Comparison of ENCODE assay signal across 8 cellular contexts in the genomic region with DNA sequence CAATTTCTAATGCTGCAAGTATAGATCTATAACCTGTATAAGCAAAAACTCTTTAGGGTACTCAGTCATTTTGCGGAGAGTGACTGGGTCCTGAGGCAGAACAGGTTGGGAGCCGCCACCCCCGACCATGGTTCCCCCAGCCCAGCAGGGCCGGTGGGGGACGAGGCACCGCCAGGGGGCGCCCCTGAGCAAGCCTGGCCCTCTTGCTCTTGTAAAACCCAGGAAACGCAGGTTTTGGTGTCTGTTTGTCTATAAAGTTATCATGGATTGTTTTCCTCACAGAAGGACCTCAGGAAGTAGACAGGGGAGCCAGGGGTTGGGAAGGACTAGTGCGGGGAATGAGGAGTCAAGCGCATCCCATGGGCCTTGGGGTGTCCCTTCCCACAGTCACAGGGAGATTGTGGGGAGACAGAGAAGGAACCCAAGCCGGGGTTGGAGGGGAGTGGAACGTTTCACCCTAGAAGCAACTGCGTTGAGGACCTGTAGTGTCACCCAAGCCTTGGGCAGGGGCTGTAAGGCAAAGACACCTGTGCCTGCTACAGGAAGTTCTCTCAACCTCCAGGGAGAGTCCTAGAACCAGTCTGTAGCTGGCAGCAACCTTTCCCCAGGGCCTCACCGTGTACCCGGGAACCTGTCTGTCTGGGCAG. TPM values are rescaled to one million over a fixed set of nuclear protein-coding genes. Genes with fewer than 3 reads are reported as not detected.
A peak's percentile ranks its signal among the peaks of the same experiment; 100 is the strongest.
DNase-seq lines count a peak whose midpoint lies in the region; ATAC-seq and TF ChIP-seq lines count a peak whose summit lies in the region.

No MANE protein-coding gene starts in this region.

- H3K27ac Mint-ChIP-seq in activated naive CD8-positive, alpha-beta T cell: peak overlapping the region; percentile 96

- TF ChIP-seq CTCF in right atrium auricular region (IDR thresholded peaks at IDR 0.05): peak; percentile 91 to 95

- H3K27ac ChIP-seq in right atrium auricular region: no peak overlapping the region

- DNase-seq in AML-193 (lab: John Stamatoyannopoulos, UW) (peak; percentile 17 to 19), H4 (ENCODE audit: low spot score) (peak; percentile 13), T-helper 1 cell (peak; percentile 60 to 81 (median 76)), right atrium auricular region (ENCODE audit: low spot score) (peak; percentile 62)
- DNase-seq in stimulated activated CD4-positive, alpha-beta T cell treated with anti-CD3 and anti-CD28 coated beads, Interleukin-15, amount 100 ng/mL, for 1 hour (ENCODE audit: low read depth in 1 of 2, low spot score in 1 of 2): peak; percentile 80 to 89

- H3K36me3 Mint-ChIP-seq in activated naive CD8-positive, alpha-beta T cell: no peaks in the 10 kb centered on the region

- H3K36me3 ChIP-seq in right atrium auricular region: no peaks in the 10 kb centered on the region

- no peaks in the 10 kb centered on the region for H3K27me3 ChIP-seq in right atrium auricular region

- H3K9me3 Mint-ChIP-seq in activated naive CD8-positive, alpha-beta T cell (ENCODE audit: low read depth): no peaks in the 10 kb centered on the region

- ATAC-seq in GM18873 (IDR thresholded peaks at IDR 0.05; ENCODE audit: low FRiP score, unreplicated experiment) (no peak), GM18511 (IDR thresholded peaks at IDR 0.05; ENCODE audit: unreplicated experiment) (no peak)

- H3K4me3 Mint-ChIP-seq in activated naive CD8-positive, alpha-beta T cell: peak overlapping the region; percentile 46

- H3K4me3 ChIP-seq in right atrium auricular region: no peak overlapping the region

- peaks cover 42% of the 10 kb centered on the region for H3K4me1 Mint-ChIP-seq in activated naive CD8-positive, alpha-beta T cell (ENCODE audit: low read depth)

- no peaks in the 10 kb centered on the region for H3K9me3 ChIP-seq in right atrium auricular region

- H3K4me1 ChIP-seq in right atrium auricular region: no peaks in the 10 kb centered on the region

- H3K27me3 Mint-ChIP-seq in activated naive CD8-positive, alpha-beta T cell: no peaks in the 10 kb centered on the region

RNA-seq across cellular contexts. Expression of a gene that starts 26.4 kb away (rescaled TPM):
- 6.3 and 7.4 TPM in 2 replicates for total RNA-seq in H4 (2014; rRNA removed; shearing (Covaris generic))
- 10 to 100 TPM; 44.9 to 54.8 TPM for total RNA-seq in right atrium auricular region

RNA-seq across cellular contexts. Expression of a gene that starts 31.6 kb away (rescaled TPM):
- total RNA-seq in H4 (2014; rRNA removed; shearing (Covaris generic)): not detected in 2 replicates
- not detected for total RNA-seq in right atrium auricular region

RNA-seq across cellular contexts. Expression of a gene that starts 58.4 kb away (rescaled TPM):
- total RNA-seq in H4 (2014; rRNA removed; shearing (Covaris generic)): 39.6 and 50.0 TPM in 2 replicates
- total RNA-seq in right atrium auricular region: 100 to 1,000 TPM; 102 to 116 TPM

RNA-seq across cellular contexts. Expression of a gene that starts 58.7 kb away (rescaled TPM):
- 31.7 and 38.2 TPM in 2 replicates for total RNA-seq in H4 (2014; rRNA removed; shearing (Covaris generic))
- total RNA-seq in right atrium auricular region: 10 to 100 TPM; 55.0 to 82.1 TPM

Comparison
In these comparisons a context has a peak if more than half of its experiments do, and no peak if none do; other contexts are left out.
1. DNase-seq: peak in every context shown above with its lines; median percentile 84 in stimulated activated CD4-positive, alpha-beta T cell treated with anti-CD3 and anti-CD28 coated beads, Interleukin-15, amount 100 ng/mL, for 1 hour; 76 in T-helper 1 cell; 62 in right atrium auricular region; 18 in AML-193; 13 in H4.